Comparison of ENCODE assay signal across 12 cellular contexts in genomic region chr9:89481161-89481915, GRCh38. TPM values are rescaled to one million over a fixed set of nuclear protein-coding genes. Genes with fewer than 3 reads are reported as not detected.
DNase-seq lines count a peak whose midpoint lies in the region; ATAC-seq lines count a peak whose summit lies in the region.
"Had no signal": no experiment of that assay in that cellular context is flagged by ENCODE, and none has a peak within 500 bp of the region (broad histone marks: within the 10 kb centered on the region; RNA-seq: fewer than 3 reads in every experiment).

No MANE protein-coding gene starts in this region.

- H3K27ac ChIP-seq in substantia nigra (ENCODE audit: low read depth, low read length, poor library complexity, severe bottlenecking), result peak overlapping the region; percentile 92
- H3K27ac ChIP-seq: breast epithelium had no signal

- intact Hi-C loops in left colon (cut with DNase I, micrococcal nuclease), result no loop called here

- no peak for ATAC-seq in memory B cell (ENCODE audit: low read depth)
- no peak for ATAC-seq in left colon
- no peak for ATAC-seq in HG03439 (IDR thresholded peaks at IDR 0.05; ENCODE audit: unreplicated experiment)
- ATAC-seq: PC-3 had no signal

- H3K9me3 Mint-ChIP-seq in memory B cell, result no peaks in the 10 kb centered on the region

- H3K4me1 Mint-ChIP-seq in memory B cell, result peaks cover 67% of the 10 kb centered on the region

- peak; percentile 58 for DNase-seq in activated T-cell treated with anti-CD3 and anti-CD28 coated beads, Interleukin-2, amount 50 U/mL, for 1 hour
- DNase-seq in activated T-cell treated with anti-CD3 and anti-CD28 coated beads for 4 hours (no peak), memory B cell (ENCODE audit: low spot score in 2 of 2) (no peak), substantia nigra (lab: John Stamatoyannopoulos, UW) (no peak), NCI-H1417 (lab: John Stamatoyannopoulos, UW) (no peak), left colon (no peak)
- peak; percentile 77 for DNase-seq in activated effector memory CD4-positive, alpha-beta T cell treated with anti-CD3 and anti-CD28 coated beads, Interleukin-2, amount 50 U/mL, for 16 hours
- DNase-seq: kidney glomerular epithelial cell, NCI-H2227 treated with DMSO at 0.1 percent for 48 hours, PC-3 had no signal

- H3K4me3 Mint-ChIP-seq in memory B cell, result no peak overlapping the region

- peak overlapping the region; percentile 69 for H3K27ac Mint-ChIP-seq in memory B cell

- H3K36me3 Mint-ChIP-seq in memory B cell, result peaks cover 32% of the 10 kb centered on the region

- no peaks in the 10 kb centered on the region for H3K27me3 Mint-ChIP-seq in memory B cell

RNA-seq across cellular contexts. Expression of gene SEMA4D, which starts 16.6 kb away (rescaled TPM):
- total RNA-seq in left colon, result 10 to 100 TPM; 18.9 to 21.2 TPM

Comparison
In these comparisons a context has a peak if more than half of its experiments do, and no peak if none do; other contexts are left out.
1. DNase-seq: peak in activated T-cell treated with anti-CD3 and anti-CD28 coated beads, Interleukin-2, amount 50 U/mL, for 1 hour (single experiment) and activated effector memory CD4-positive, alpha-beta T cell treated with anti-CD3 and anti-CD28 coated beads, Interleukin-2, amount 50 U/mL, for 16 hours (single experiment); none in activated T-cell treated with anti-CD3 and anti-CD28 coated beads for 4 hours (single experiment), memory B cell (0 of 2), substantia nigra (0 of 49), NCI-H1417 (0 of 3) and left colon (0 of 2).